ENCODE assay signal across 22 cellular contexts in the genomic region with DNA sequence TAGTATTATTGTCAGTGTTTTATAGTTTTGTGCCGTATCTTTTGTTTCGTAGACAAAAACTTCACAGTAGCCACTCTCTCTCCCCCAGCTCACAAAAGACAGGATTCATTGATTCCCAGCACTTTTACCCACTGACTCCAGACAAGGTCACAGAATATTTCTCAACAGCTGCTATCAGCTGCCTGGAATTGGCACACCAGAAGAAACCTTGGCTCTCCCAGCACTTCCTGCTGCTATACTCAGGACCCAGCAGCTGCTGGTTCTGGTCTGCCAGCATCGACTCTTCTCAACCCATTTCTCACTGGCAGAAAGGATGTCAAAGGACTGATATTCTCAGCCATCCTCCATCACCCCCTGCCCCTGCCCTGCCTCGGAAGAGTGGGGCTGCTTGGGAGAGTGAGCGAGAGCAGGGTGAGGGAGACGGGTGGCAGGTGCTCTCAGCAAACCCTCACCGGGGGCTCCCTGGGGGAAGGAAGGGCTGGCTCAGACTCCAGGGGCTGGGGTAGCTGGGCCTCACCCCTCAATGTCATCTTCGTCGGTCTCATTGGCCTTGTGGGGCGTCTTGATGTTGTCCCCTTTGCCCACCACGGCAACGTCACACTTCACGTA. TPM values are rescaled to one million over a fixed set of nuclear protein-coding genes. Genes with fewer than 3 reads are reported as not detected.
DNase-seq lines count a peak whose midpoint lies in the region; ATAC-seq, FAIRE-seq and TF ChIP-seq lines count a peak whose summit lies in the region.
"Had no signal": no experiment of that assay in that cellular context is flagged by ENCODE, and none has a peak within 500 bp of the region (broad histone marks: within the 10 kb centered on the region; RNA-seq: fewer than 3 reads in every experiment).

No MANE protein-coding gene starts in this region.

- H4K20me1 ChIP-seq in HepG2 (ENCODE audit: insufficient read depth, low read length), result no peaks in the 10 kb centered on the region

- H3K36me3 ChIP-seq in HepG2 (replicated peaks in 1 of 2; ENCODE audit: control insufficient read depth in 1 of 2, insufficient read depth in 2 of 2, low read length in 2 of 2) (no peaks in the 10 kb centered on the region), gastrocnemius medialis (no peaks in the 10 kb centered on the region)
- H3K36me3 ChIP-seq: sigmoid colon, transverse colon had no signal

- ATAC-seq in HepG2, result peak; percentile 28
- peak; percentile 95 to 96 for ATAC-seq in gastrocnemius medialis
- ATAC-seq in GM19328 (IDR thresholded peaks at IDR 0.05; ENCODE audit: unreplicated experiment), result no peak
- ATAC-seq: esophagus mucosa; stimulated activated naive CD8-positive, alpha-beta T cell treated with anti-CD3 and anti-CD28 coated beads, Interleukin-15, Interleukin-2, amounts not matched to agents 100 U/mL and 50 U/mL, for 24 hours had no signal

- no TSS peak for BruUV-seq in HepG2 (replicated peaks; lab: Mats Ljungman, UMichigan)

- no peak for TF ChIP-seq CTCF in HepG2 (CRISPR knock-in tag; IDR thresholded peaks at IDR 0.05)
- no peak for TF ChIP-seq CTCF in gastrocnemius medialis (IDR thresholded peaks at IDR 0.05 in 4 of 5, conservative IDR thresholded peaks at IDR 0.05 in 1 of 5)

- no peak for TF ChIP-seq RAD21 in HepG2 (CRISPR knock-in tag; IDR thresholded peaks at IDR 0.05)

- TF ChIP-seq EP300 in HepG2 (IDR thresholded peaks at IDR 0.05; ENCODE audit: low read depth in 2 of 2, low read length in 2 of 2) (no peak), HepG2 (CRISPR knock-in tag; IDR thresholded peaks at IDR 0.05; ENCODE audit: borderline replicate concordance) (no peak)

- DNase-seq in NCI-H1092 (lab: John Stamatoyannopoulos, UW) (peak; percentile 18), amniotic epithelial cell (ENCODE audit: low read depth) (peak; percentile 36), HepG2 (ENCODE audit: low spot score) (no peak), gastrocnemius medialis (peak; percentile 51 to 68), NCI-H1105 treated with DMSO at 0.1 percent for 48 hours (lab: John Stamatoyannopoulos, UW) (no peak), hippocampal formation (lab: John Stamatoyannopoulos, UW) (no peak)
- DNase-seq: activated CD4-positive, alpha-beta T cell treated with anti-CD3 and anti-CD28 coated beads, Interleukin-2, amount 10 ng/mL, durations not matched to agents 7 days and 5 days; activated CD8-positive, alpha-beta memory T cell treated with anti-CD3 and anti-CD28 coated beads, Interleukin-2, amount 50 U/mL, for 48 hours; activated effector memory CD4-positive, alpha-beta T cell treated with anti-CD3 and anti-CD28 coated beads, Interleukin-2, amount 50 U/mL, for 16 hours; anterior cingulate cortex; effector CD8-positive, alpha-beta T cell; NCI-H1105; NCI-H2107; NCI-H526; nucleus accumbens; sigmoid colon; stimulated activated CD4-positive, alpha-beta T cell treated with anti-CD3 and anti-CD28 coated beads, Interleukin-1b, Interleukin-23, amount 100 ng/mL, for 48 hours; stimulated activated naive CD8-positive, alpha-beta T cell treated with anti-CD3 and anti-CD28 coated beads, Interleukin-15, Interleukin-2, amounts not matched to agents 100 U/mL and 50 U/mL, for 24 hours; transverse colon had no signal

- FAIRE-seq in HepG2 (lab: Jason Lieb, UNC), result peak; percentile 58
- FAIRE-seq: islet of Langerhans had no signal

- in situ Hi-C loops in HepG2 (cut with HindIII; ENCODE audit: extremely low pct_ligation_motif_present, low pct_unique_long_range_greater_than_20kb), result no loop called here
- in situ Hi-C loops in gastrocnemius medialis (cut with MboI; ENCODE audit: low sequenced_read_pairs in 4 of 4), result no loop called here

- peaks cover 0 to 50% of the 10 kb centered on the region in 2 experiments; a peak in 3 of 5 replicates for H3K27me3 ChIP-seq in HepG2 (ENCODE audit: control insufficient read depth in 1 of 2, insufficient read depth in 2 of 2, low read length in 2 of 2)
- no peaks in the 10 kb centered on the region for H3K27me3 ChIP-seq in gastrocnemius medialis
- H3K27me3 ChIP-seq: transverse colon had no signal

- H3K4me1 ChIP-seq in HepG2 (ENCODE audit: insufficient read depth, low read length) (peaks cover 40% of the 10 kb centered on the region), gastrocnemius medialis (peaks cover 23 to 30% of the 10 kb centered on the region in 2 donors)
- H3K4me1 ChIP-seq: sigmoid colon, transverse colon had no signal

- TF ChIP-seq POLR2A in HepG2 (IDR thresholded peaks at IDR 0.05; ENCODE audit: insufficient read depth in 1 of 2, low read depth in 2 of 2, low read length in 2 of 2) (no peak), gastrocnemius medialis (IDR thresholded peaks at IDR 0.05) (no peak)

- H3K9ac ChIP-seq in HepG2 (ENCODE audit: insufficient read depth, low read depth, low read length), result no peak overlapping the region

- intact Hi-C loops in HepG2 (cut with micrococcal nuclease; ENCODE audit: unreplicated experiment), result no loop called here
- intact Hi-C loops in gastrocnemius medialis (cut with DNase I; ENCODE audit: low total_unique reads), result no loop called here

- H3K4me3 ChIP-seq in HepG2 (replicated peaks in 1 of 3; ENCODE audit: insufficient read depth in 1 of 3, low read depth in 2 of 3, low read length in 3 of 3) (no peak overlapping the region), gastrocnemius medialis (peak overlapping the region in 1 of 4 donors; percentile 16)
- H3K4me3 ChIP-seq: sigmoid colon, transverse colon had no signal

- no peak overlapping the region for H3K4me2 ChIP-seq in HepG2 (ENCODE audit: low read depth, low read length)

- H3K79me2 ChIP-seq in HepG2 (ENCODE audit: insufficient read depth, low read length), result no peaks in the 10 kb centered on the region

- H2AFZ ChIP-seq in HepG2 (ENCODE audit: low read length), result no peak overlapping the region

- POLR2A ChIA-PET in HepG2 (lab: Yijun Ruan, JAX), result no interaction called here

- H3K27ac ChIP-seq in HepG2 (ENCODE audit: extremely low read length, insufficient read depth, low read length), result no peak overlapping the region
- peak overlapping the region; percentile 60 to 80 (median 76) for H3K27ac ChIP-seq in gastrocnemius medialis
- H3K27ac ChIP-seq: sigmoid colon, transverse colon had no signal

- H3K9me3 ChIP-seq in HepG2 (ENCODE audit: low read length) (no peaks in the 10 kb centered on the region), gastrocnemius medialis (no peaks in the 10 kb centered on the region)
- H3K9me3 ChIP-seq: sigmoid colon, transverse colon had no signal

- CTCF ChIA-PET in HepG2 (lab: Yijun Ruan, JAX; ENCODE audit: low intra/inter-chr PET ratio, low total read pairs), result no interaction called here

- 44% methylated on average over 12 of the region's 13 CpGs for WGBS in HepG2 (ENCODE audit: low lambda C conversion rate)

TF ChIP-seq in HepG2, 621 proteins besides CTCF, POLR2A, EP300 and RAD21 (continues in another document):
- TF ChIP-seq SMAD1 (CRISPR knock-in tag; IDR thresholded peaks at IDR 0.05; ENCODE audit: borderline replicate concordance, low read depth) (no peak), GLI4 (CRISPR knock-in tag; IDR thresholded peaks at IDR 0.05; ENCODE audit: borderline replicate concordance) (no peak), ZNF549 (CRISPR knock-in tag; IDR thresholded peaks at IDR 0.05) (no peak), AGO1 (IDR thresholded peaks at IDR 0.05; ENCODE audit: low read depth, low read length, poor library complexity, severe bottlenecking) (no peak), ONECUT2 (CRISPR knock-in tag; IDR thresholded peaks at IDR 0.05) (no peak), HNF4A (CRISPR knock-in tag; IDR thresholded peaks at IDR 0.05) (0 out of 2 replicates have a peak, but pooled peaks have one; percentile 8), ZNF337 (CRISPR knock-in tag; IDR thresholded peaks at IDR 0.05; ENCODE audit: borderline replicate concordance, low read depth) (no peak), SMARCE1 (IDR thresholded peaks at IDR 0.05; ENCODE audit: borderline replicate concordance) (no peak), CHD2 (IDR thresholded peaks at IDR 0.05; ENCODE audit: low read depth, low read length) (no peak), ZNF431 (CRISPR knock-in tag; IDR thresholded peaks at IDR 0.05; ENCODE audit: borderline replicate concordance, low read depth) (no peak), CEBPG (CRISPR knock-in tag; IDR thresholded peaks at IDR 0.05) (peak; percentile 41; the same call in 1 of the 2 replicates)

RNA-seq across cellular contexts. Expression of a gene that starts 6.1 kb away (rescaled TPM):
- total RNA-seq in HepG2 (2016; rRNA removed; fragmentation: Illumina TruSeq; extraction: Trizol), result 0.04 TPM in 1 of 2 replicates, not detected in the other
- 0.09 TPM in 1 of 2 replicates, not detected in the other for total RNA-seq in HepG2 (2016; cell fraction: cytosol; rRNA removed; fragmentation: Illumina TruSeq; extraction: Trizol; ENCODE audit: low read depth)
- total RNA-seq in HepG2 (2016; cell fraction: insoluble cytoplasmic fraction; rRNA removed; fragmentation: Illumina TruSeq; extraction: Trizol), result 0.04 TPM in 1 of 2 replicates, not detected in the other
- total RNA-seq in HepG2 (2016; cell fraction: membrane; rRNA removed; fragmentation: Illumina TruSeq; extraction: Trizol), result 0.03 TPM in 1 of 2 replicates, not detected in the other
- total RNA-seq in HepG2 (2016; cell fraction: nucleus; rRNA removed; fragmentation: Illumina TruSeq; extraction: Trizol), result 0.06 TPM in 1 of 2 replicates, not detected in the other
- not detected in 2 replicates for polyA plus RNA-seq in HepG2 (2011; rRNA removed)
- 0.01 TPM in 2 replicates for polyA plus RNA-seq in HepG2 (2011; cell fraction: cytosol; rRNA removed)
- polyA plus RNA-seq in HepG2 (2011; cell fraction: nucleus; rRNA removed), result 0.12 and 0.26 TPM in 2 replicates
- 0.05 TPM in 1 of 2 replicates, not detected in the other for polyA plus RNA-seq in HepG2 (2012)
- polyA plus RNA-seq in HepG2 (2016; cell fraction: cytosol; fragmentation: Illumina TruSeq; extraction: Trizol; ENCODE audit: low read depth), result not detected in 2 replicates
- polyA plus RNA-seq in HepG2 (2016; cell fraction: insoluble cytoplasmic fraction; fragmentation: Illumina TruSeq; extraction: Trizol; ENCODE audit: low read depth), result 0.04 TPM in 1 of 2 replicates, not detected in the other
- not detected in 2 replicates for polyA plus RNA-seq in HepG2 (2016; cell fraction: membrane; fragmentation: Illumina TruSeq; extraction: Trizol; ENCODE audit: low read depth)
- 0.33 TPM in 1 of 2 replicates, not detected in the other for polyA plus RNA-seq in HepG2 (2016; cell fraction: nucleus; fragmentation: Illumina TruSeq; extraction: Trizol; ENCODE audit: insufficient read depth, low read depth)
- 0.02 TPM in 1 of 2 replicates, not detected in the other for polyA minus RNA-seq in HepG2 (2011; rRNA and poly(A)+ RNA removed; ENCODE audit: low replicate concordance)
- not detected in 2 replicates for polyA minus RNA-seq in HepG2 (2011; cell fraction: cytosol; rRNA and poly(A)+ RNA removed)
- polyA minus RNA-seq in HepG2 (2011; cell fraction: nucleus; rRNA and poly(A)+ RNA removed), result not detected in 2 replicates
- under 1 TPM in 2 of 4 donors, not detected in 2; 0.09 to 0.46 TPM for total RNA-seq in gastrocnemius medialis
- total RNA-seq: esophagus mucosa had no signal

Comparison
In these comparisons a context has a peak if more than half of its experiments do, and no peak if none do; other contexts are left out.
1. DNase-seq: peak in NCI-H1092 (single experiment), amniotic epithelial cell (single experiment) and gastrocnemius medialis (2 of 2); none in HepG2 (single experiment), NCI-H1105 treated with DMSO at 0.1 percent for 48 hours (single experiment) and hippocampal formation (0 of 2).